ENCODE assay signal across 1 cellular context in genomic region chr14:59131926-59132763, GRCh38.
TF ChIP-seq lines count a peak whose summit lies in the region.

No MANE protein-coding gene starts in this region.

TF ChIP-seq in HEK293, 187 proteins besides CTCF, POLR2A, EP300 and RAD21 (continued from another document):
- TF ChIP-seq ZBTB10 (tag by site-specific recombination; IDR thresholded peaks at IDR 0.05), result no peak
- TF ChIP-seq, protein P1, sequence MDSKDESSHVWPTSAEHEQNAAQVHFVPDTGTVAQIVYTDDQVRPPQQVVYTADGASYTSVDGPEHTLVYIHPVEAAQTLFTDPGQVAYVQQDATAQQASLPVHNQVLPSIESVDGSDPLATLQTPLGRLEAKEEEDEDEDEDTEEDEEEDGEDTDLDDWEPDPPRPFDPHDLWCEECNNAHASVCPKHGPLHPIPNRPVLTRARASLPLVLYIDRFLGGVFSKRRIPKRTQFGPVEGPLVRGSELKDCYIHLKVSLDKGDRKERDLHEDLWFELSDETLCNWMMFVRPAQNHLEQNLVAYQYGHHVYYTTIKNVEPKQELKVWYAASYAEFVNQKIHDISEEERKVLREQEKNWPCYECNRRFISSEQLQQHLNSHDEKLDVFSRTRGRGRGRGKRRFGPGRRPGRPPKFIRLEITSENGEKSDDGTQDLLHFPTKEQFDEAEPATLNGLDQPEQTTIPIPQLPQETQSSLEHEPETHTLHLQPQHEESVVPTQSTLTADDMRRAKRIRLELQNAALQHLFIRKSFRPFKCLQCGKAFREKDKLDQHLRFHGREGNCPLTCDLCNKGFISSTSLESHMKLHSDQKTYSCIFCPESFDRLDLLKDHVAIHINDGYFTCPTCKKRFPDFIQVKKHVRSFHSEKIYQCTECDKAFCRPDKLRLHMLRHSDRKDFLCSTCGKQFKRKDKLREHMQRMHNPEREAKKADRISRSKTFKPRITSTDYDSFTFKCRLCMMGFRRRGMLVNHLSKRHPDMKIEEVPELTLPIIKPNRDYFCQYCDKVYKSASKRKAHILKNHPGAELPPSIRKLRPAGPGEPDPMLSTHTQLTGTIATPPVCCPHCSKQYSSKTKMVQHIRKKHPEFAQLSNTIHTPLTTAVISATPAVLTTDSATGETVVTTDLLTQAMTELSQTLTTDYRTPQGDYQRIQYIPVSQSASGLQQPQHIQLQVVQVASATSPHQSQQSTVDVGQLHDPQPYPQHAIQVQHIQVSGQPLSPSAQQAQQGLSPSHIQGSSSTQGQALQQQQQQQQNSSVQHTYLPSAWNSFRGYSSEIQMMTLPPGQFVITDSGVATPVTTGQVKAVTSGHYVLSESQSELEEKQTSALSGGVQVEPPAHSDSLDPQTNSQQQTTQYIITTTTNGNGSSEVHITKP (tag by site-specific recombination; IDR thresholded peaks at IDR 0.05), result no peak
- peak; percentile 64 for TF ChIP-seq OSR2 (tag by site-specific recombination; IDR thresholded peaks at IDR 0.05)
- TF ChIP-seq ZNF157 (tag by site-specific recombination; IDR thresholded peaks at IDR 0.05), result no peak
- TF ChIP-seq ZNF311 (tag by site-specific recombination; IDR thresholded peaks at IDR 0.05; ENCODE audit: borderline replicate concordance), result no peak
- no peak for TF ChIP-seq INSM2 (tag by site-specific recombination; IDR thresholded peaks at IDR 0.05)
- TF ChIP-seq, protein P2, sequence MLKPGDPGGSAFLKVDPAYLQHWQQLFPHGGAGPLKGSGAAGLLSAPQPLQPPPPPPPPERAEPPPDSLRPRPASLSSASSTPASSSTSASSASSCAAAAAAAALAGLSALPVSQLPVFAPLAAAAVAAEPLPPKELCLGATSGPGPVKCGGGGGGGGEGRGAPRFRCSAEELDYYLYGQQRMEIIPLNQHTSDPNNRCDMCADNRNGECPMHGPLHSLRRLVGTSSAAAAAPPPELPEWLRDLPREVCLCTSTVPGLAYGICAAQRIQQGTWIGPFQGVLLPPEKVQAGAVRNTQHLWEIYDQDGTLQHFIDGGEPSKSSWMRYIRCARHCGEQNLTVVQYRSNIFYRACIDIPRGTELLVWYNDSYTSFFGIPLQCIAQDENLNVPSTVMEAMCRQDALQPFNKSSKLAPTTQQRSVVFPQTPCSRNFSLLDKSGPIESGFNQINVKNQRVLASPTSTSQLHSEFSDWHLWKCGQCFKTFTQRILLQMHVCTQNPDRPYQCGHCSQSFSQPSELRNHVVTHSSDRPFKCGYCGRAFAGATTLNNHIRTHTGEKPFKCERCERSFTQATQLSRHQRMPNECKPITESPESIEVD (tag by site-specific recombination; IDR thresholded peaks at IDR 0.05), result peak; percentile 79
